1 cellular context compared by ENCODE assay signal in the genomic region with DNA sequence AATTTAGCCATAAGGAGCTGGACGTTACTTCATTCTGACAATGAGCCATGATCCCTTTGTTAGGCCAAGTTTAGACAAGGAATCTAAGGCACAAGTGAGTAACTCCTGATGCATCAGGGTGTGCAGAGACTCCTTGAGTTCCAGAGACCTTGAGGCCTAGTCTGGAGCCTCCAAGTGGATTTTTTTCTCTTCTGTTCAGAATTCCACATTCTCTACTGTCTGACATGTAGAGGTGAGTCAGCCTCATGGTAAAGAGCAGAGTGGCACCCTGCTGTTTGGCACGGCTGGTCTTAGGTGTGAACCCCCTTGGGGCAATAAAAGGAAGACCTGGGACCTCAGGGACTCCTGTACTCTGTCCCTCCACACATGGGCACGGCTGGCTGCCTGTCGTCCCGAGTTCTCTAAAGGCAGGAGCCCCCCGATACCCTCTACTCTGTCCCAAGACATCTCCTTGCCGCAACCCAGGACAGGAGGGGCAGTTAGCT.
TF ChIP-seq lines count a peak whose summit lies in the region.

No MANE protein-coding gene starts in this region.

TF ChIP-seq in HEK293, 187 proteins besides CTCF, POLR2A, EP300 and RAD21 (continued from another document):
- TF ChIP-seq HIC1 (tag by site-specific recombination; IDR thresholded peaks at IDR 0.05) (0 out of 2 replicates have a peak, but pooled peaks have one; percentile 30), ZSCAN5A (tag by site-specific recombination; IDR thresholded peaks at IDR 0.05) (no peak), ZNF555 (tag by site-specific recombination; conservative IDR thresholded peaks at IDR 0.05) (no peak), ZNF660 (tag by site-specific recombination; IDR thresholded peaks at IDR 0.05) (0 out of 2 replicates have a peak, but pooled peaks have one; percentile 38), ZNF292 (tag by site-specific recombination; IDR thresholded peaks at IDR 0.05; ENCODE audit: borderline replicate concordance, low read depth) (no peak), ZNF23 (tag by site-specific recombination; IDR thresholded peaks at IDR 0.05; ENCODE audit: borderline replicate concordance) (no peak), ZNF704 (tag by site-specific recombination; IDR thresholded peaks at IDR 0.05) (no peak), GLI4 (tag by site-specific recombination; IDR thresholded peaks at IDR 0.05) (no peak), ZXDB (tag by site-specific recombination; IDR thresholded peaks at IDR 0.05) (no peak), ZNF677 (tag by site-specific recombination; IDR thresholded peaks at IDR 0.05) (no peak), AEBP2 (tag by site-specific recombination; IDR thresholded peaks at IDR 0.05; ENCODE audit: borderline replicate concordance) (no peak), ZNF629 (tag by site-specific recombination; IDR thresholded peaks at IDR 0.05) (0 out of 2 replicates have a peak, but pooled peaks have one; percentile 16), ZNF302 (tag by site-specific recombination; IDR thresholded peaks at IDR 0.05; ENCODE audit: low read depth) (no peak), ZNF658 (tag by site-specific recombination; IDR thresholded peaks at IDR 0.05) (no peak), OVOL3 (tag by site-specific recombination; IDR thresholded peaks at IDR 0.05) (no peak), ZNF544 (tag by site-specific recombination; IDR thresholded peaks at IDR 0.05) (no peak), ZNF654 (tag by site-specific recombination; IDR thresholded peaks at IDR 0.05; ENCODE audit: low read depth) (no peak), ZFP37 (tag by site-specific recombination; IDR thresholded peaks at IDR 0.05) (no peak), ZIC2 (tag by site-specific recombination; IDR thresholded peaks at IDR 0.05) (peak; percentile 28; the same call in 1 of the 2 replicates)
- TF ChIP-seq, protein P1, sequence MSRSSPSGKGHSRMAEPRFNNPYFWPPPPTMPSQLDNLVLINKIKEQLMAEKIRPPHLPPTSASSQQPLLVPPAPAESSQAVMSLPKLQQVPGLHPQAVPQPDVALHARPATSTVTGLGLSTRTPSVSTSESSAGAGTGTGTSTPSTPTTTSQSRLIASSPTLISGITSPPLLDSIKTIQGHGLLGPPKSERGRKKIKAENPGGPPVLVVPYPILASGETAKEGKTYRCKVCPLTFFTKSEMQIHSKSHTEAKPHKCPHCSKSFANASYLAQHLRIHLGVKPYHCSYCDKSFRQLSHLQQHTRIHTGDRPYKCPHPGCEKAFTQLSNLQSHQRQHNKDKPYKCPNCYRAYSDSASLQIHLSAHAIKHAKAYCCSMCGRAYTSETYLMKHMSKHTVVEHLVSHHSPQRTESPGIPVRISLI (tag by site-specific recombination; IDR thresholded peaks at IDR 0.05), result 0 out of 2 replicates have a peak, but pooled peaks have one; percentile 47
- TF ChIP-seq, protein P2, sequence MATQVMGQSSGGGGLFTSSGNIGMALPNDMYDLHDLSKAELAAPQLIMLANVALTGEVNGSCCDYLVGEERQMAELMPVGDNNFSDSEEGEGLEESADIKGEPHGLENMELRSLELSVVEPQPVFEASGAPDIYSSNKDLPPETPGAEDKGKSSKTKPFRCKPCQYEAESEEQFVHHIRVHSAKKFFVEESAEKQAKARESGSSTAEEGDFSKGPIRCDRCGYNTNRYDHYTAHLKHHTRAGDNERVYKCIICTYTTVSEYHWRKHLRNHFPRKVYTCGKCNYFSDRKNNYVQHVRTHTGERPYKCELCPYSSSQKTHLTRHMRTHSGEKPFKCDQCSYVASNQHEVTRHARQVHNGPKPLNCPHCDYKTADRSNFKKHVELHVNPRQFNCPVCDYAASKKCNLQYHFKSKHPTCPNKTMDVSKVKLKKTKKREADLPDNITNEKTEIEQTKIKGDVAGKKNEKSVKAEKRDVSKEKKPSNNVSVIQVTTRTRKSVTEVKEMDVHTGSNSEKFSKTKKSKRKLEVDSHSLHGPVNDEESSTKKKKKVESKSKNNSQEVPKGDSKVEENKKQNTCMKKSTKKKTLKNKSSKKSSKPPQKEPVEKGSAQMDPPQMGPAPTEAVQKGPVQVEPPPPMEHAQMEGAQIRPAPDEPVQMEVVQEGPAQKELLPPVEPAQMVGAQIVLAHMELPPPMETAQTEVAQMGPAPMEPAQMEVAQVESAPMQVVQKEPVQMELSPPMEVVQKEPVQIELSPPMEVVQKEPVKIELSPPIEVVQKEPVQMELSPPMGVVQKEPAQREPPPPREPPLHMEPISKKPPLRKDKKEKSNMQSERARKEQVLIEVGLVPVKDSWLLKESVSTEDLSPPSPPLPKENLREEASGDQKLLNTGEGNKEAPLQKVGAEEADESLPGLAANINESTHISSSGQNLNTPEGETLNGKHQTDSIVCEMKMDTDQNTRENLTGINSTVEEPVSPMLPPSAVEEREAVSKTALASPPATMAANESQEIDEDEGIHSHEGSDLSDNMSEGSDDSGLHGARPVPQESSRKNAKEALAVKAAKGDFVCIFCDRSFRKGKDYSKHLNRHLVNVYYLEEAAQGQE (tag by site-specific recombination; IDR thresholded peaks at IDR 0.05), result no peak
TF ChIP-seq in HEK293: peak in this region for 7.
